Comparison of ENCODE assay signal across 30 cellular contexts in the genomic region with DNA sequence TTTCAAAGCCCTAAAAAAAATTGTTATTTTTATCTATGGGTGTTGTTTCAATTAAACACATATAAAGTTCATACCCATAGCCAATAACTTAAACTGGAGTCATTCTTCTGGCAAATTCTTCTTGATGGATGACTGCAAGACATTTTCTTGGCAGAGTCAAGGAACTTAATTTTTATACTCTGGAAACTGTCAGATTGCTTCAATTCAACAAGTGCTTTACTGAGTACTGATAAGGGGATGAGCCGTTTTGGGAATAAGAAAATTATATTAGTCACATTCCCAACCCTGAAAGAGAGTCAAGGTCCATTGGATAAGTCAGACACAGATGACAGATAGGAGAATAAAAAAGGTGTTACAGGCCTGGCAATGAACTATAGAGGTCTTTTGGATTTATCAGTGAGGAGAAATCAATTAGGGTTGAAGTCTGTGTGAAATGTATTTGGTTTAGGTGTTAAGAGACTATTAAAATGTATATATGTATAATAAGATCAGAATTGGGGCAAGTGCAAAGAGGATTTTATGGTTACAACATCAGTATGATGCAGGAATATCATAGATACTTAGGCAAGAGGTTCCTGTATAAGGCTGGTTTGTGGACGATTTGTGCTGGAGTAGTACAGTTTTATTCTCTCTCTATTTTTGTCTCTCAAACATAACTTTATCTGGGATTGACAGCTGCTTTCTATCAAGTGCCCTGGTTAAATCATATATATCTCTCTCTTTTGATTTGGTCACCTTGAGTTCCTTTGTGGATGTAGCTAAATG.
"Had no signal": no experiment of that assay in that cellular context is flagged by ENCODE, and none has a peak within 500 bp of the region (broad histone marks: within the 10 kb centered on the region; RNA-seq: fewer than 3 reads in every experiment).

No MANE protein-coding gene starts in this region.

- ATAC-seq: activated CD8-positive, alpha-beta T cell treated with anti-CD3 and anti-CD28 coated beads for 36 hours; activated T-cell treated with anti-CD3 and anti-CD28 coated beads, Interleukin-2, amount 50 U/mL, for 72 hours; activated T-helper 17 cell treated with anti-CD3 and anti-CD28 coated beads, Interleukin-2, amount 50 U/mL, for 72 hours; body of pancreas; PC-3 had no signal

- H3K36me3 ChIP-seq: breast epithelium, Peyer's patch, SJSA1, WERI-Rb-1 had no signal

- H3K4me3 ChIP-seq: body of pancreas, breast epithelium, Peyer's patch, SJSA1 had no signal

- H3K9me3 ChIP-seq: body of pancreas, breast epithelium, Peyer's patch, SJSA1 had no signal

- FAIRE-seq: astrocyte had no signal

- H3K4me1 ChIP-seq: breast epithelium, Peyer's patch, SJSA1 had no signal

- DNase-seq: activated CD4-positive, alpha-beta T cell treated with anti-CD3 and anti-CD28 coated beads for 1 hour; activated CD4-positive, alpha-beta T cell treated with anti-CD3 and anti-CD28 coated beads for 48 hours; activated CD4-positive, CD25-positive, alpha-beta regulatory T cell; activated CD8-positive, alpha-beta T cell treated with anti-CD3 and anti-CD28 coated beads for 36 hours; activated effector memory CD4-positive, alpha-beta T cell treated with anti-CD3 and anti-CD28 coated beads, Interleukin-2, amount 50 U/mL, for 16 hours; activated naive CD4-positive, alpha-beta T cell; activated naive CD4-positive, alpha-beta T cell treated with anti-CD3 and anti-CD28 coated beads, Interleukin-2, amount 50 U/mL, for 16 hours; activated naive CD8-positive, alpha-beta T cell treated with anti-CD3 and anti-CD28 coated beads for 36 hours; activated T-cell treated with anti-CD3 and anti-CD28 coated beads, Interleukin-2, amount 50 U/mL, for 1 hour; activated T-cell treated with anti-CD3 and anti-CD28 coated beads, Interleukin-2, amount 50 U/mL, for 72 hours; amygdala; body of pancreas; Karpas-422; KBM-7; NCI-H1105; NCI-H1417 treated with DMSO at 0.1 percent for 48 hours; NCI-H187 treated with DMSO at 0.1 percent for 48 hours; NCI-H2081; NCI-H345; NCI-H524 treated with DMSO at 0.1 percent for 48 hours; PC-3; Peyer's patch; RPMI8226; SHP77 treated with DMSO at 0.1 percent for 48 hours; T1000; WERI-Rb-1 had no signal

- H3K27me3 ChIP-seq: body of pancreas, breast epithelium, Peyer's patch, SJSA1 had no signal

- H3K27ac ChIP-seq: body of pancreas, breast epithelium, Peyer's patch, SJSA1, WERI-Rb-1 had no signal
